1 cellular context compared by ENCODE assay signal in the genomic region with DNA sequence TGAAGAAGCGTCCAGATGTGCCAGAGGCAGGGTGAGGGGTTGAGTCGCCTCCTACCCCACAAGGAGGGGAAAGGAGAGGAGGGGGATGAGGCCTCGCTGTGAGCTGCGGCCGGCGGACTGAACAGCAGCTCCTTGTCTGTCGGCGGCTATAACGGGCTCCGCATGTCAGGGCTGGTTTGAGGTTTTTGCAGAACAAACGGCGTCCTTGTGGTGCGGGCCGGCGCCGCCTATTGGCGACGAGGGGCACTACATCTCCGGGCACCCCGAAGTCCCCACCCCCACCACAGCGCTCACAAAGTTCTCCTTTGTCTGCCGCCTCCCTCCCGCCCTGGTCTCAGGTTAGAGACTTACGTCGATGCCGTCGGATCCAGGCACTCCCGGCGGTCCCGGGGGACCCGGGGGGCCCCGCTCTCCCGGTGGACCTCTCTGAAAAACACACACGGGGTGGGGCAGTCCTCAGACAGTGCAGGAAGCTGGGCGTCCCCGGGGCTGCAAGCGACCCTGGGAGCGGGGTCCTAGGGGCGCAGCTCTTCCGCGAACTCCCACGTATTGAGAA.
A peak's percentile ranks its signal among the peaks of the same experiment; 100 is the strongest.
TF ChIP-seq lines count a peak whose summit lies in the region.

No MANE protein-coding gene starts in this region.

TF ChIP-seq in HepG2, 621 proteins besides CTCF, POLR2A, EP300 and RAD21 (continued from another document and continues in another):
- TF ChIP-seq ZBTB10 (CRISPR knock-in tag; IDR thresholded peaks at IDR 0.05; ENCODE audit: borderline replicate concordance) = no peak
- TF ChIP-seq ZFP90 (CRISPR knock-in tag; IDR thresholded peaks at IDR 0.05; ENCODE audit: borderline replicate concordance) = 0 out of 2 replicates have a peak, but pooled peaks have one; percentile 12
- no peak for TF ChIP-seq SIX4 (CRISPR knock-in tag; IDR thresholded peaks at IDR 0.05)
- no peak for TF ChIP-seq ZNF136 (CRISPR knock-in tag; IDR thresholded peaks at IDR 0.05; ENCODE audit: low read depth)
- TF ChIP-seq POLR2G (IDR thresholded peaks at IDR 0.05; ENCODE audit: low read depth, low read length) = peak; percentile 84
- TF ChIP-seq, protein P1, sequence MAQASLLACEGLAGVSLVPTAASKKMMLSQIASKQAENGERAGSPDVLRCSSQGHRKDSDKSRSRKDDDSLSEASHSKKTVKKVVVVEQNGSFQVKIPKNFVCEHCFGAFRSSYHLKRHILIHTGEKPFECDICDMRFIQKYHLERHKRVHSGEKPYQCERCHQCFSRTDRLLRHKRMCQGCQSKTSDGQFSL (CRISPR knock-in tag; IDR thresholded peaks at IDR 0.05) = peak; percentile 58; the same call in 1 of the 2 replicates
- TF ChIP-seq ZSCAN31 (CRISPR knock-in tag; IDR thresholded peaks at IDR 0.05; ENCODE audit: low read depth) = peak; percentile 61
- peak; percentile 68 for TF ChIP-seq KAT8 (CRISPR knock-in tag; IDR thresholded peaks at IDR 0.05)
- 0 out of 2 replicates have a peak, but pooled peaks have one; percentile 36 for TF ChIP-seq HOXD1 (CRISPR knock-in tag; IDR thresholded peaks at IDR 0.05)
- TF ChIP-seq, protein P2, sequence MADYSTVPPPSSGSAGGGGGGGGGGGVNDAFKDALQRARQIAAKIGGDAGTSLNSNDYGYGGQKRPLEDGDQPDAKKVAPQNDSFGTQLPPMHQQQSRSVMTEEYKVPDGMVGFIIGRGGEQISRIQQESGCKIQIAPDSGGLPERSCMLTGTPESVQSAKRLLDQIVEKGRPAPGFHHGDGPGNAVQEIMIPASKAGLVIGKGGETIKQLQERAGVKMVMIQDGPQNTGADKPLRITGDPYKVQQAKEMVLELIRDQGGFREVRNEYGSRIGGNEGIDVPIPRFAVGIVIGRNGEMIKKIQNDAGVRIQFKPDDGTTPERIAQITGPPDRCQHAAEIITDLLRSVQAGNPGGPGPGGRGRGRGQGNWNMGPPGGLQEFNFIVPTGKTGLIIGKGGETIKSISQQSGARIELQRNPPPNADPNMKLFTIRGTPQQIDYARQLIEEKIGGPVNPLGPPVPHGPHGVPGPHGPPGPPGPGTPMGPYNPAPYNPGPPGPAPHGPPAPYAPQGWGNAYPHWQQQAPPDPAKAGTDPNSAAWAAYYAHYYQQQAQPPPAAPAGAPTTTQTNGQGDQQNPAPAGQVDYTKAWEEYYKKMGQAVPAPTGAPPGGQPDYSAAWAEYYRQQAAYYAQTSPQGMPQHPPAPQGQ (CRISPR knock-in tag; IDR thresholded peaks at IDR 0.05; ENCODE audit: borderline replicate concordance) = no peak
- TF ChIP-seq ZFP36L1 (CRISPR knock-in tag; IDR thresholded peaks at IDR 0.05) = no peak
- TF ChIP-seq SAP130 (CRISPR knock-in tag; IDR thresholded peaks at IDR 0.05; ENCODE audit: low read depth) = peak; percentile 71
- TF ChIP-seq NCOA2 (CRISPR knock-in tag; IDR thresholded peaks at IDR 0.05) = no peak
- TF ChIP-seq ZNF17 (CRISPR knock-in tag; IDR thresholded peaks at IDR 0.05) = no peak
- no peak for TF ChIP-seq NFE2 (CRISPR knock-in tag; IDR thresholded peaks at IDR 0.05)
- TF ChIP-seq CCDC6 (CRISPR knock-in tag; IDR thresholded peaks at IDR 0.05) = no peak
- TF ChIP-seq ZNF569 (CRISPR knock-in tag; IDR thresholded peaks at IDR 0.05; ENCODE audit: borderline replicate concordance) = no peak
- peak; percentile 60; the same call in 1 of the 2 replicates for TF ChIP-seq POGK (CRISPR knock-in tag; conservative IDR thresholded peaks at IDR 0.05)
- TF ChIP-seq KMT2A (CRISPR knock-in tag; IDR thresholded peaks at IDR 0.05) = peak; percentile 75
- no peak; the same call in 1 of the 2 replicates for TF ChIP-seq ZNF350 (CRISPR knock-in tag; IDR thresholded peaks at IDR 0.05; ENCODE audit: borderline replicate concordance, low read depth)
- peak; percentile 61; the same call in 1 of the 2 replicates for TF ChIP-seq HDAC2 (CRISPR knock-in tag; IDR thresholded peaks at IDR 0.05)
- peak; percentile 34; the same call in 1 of the 2 replicates for TF ChIP-seq ZNF770 (CRISPR knock-in tag; IDR thresholded peaks at IDR 0.05)
- peak in 1 of 2 experiments; percentile 64; a peak in 1 of 4 replicates for TF ChIP-seq KLF16 (CRISPR knock-in tag; IDR thresholded peaks at IDR 0.05)
- no peak for TF ChIP-seq ZNF552 (CRISPR knock-in tag; IDR thresholded peaks at IDR 0.05; ENCODE audit: borderline replicate concordance)
- peak; percentile 40; the same call in 1 of the 2 replicates for TF ChIP-seq SOX5 (CRISPR knock-in tag; IDR thresholded peaks at IDR 0.05; ENCODE audit: borderline replicate concordance)
- 0 out of 2 replicates have a peak, but pooled peaks have one; percentile 25 for TF ChIP-seq ZSCAN25 (CRISPR knock-in tag; IDR thresholded peaks at IDR 0.05)
- peak; percentile 90 for TF ChIP-seq XRCC5 (optimal IDR thresholded peaks at IDR 0.05; ENCODE audit: low read length)
- TF ChIP-seq EHMT2 (IDR thresholded peaks at IDR 0.05; ENCODE audit: borderline replicate concordance, low read depth, low read length) = no peak
- TF ChIP-seq, protein P3, sequence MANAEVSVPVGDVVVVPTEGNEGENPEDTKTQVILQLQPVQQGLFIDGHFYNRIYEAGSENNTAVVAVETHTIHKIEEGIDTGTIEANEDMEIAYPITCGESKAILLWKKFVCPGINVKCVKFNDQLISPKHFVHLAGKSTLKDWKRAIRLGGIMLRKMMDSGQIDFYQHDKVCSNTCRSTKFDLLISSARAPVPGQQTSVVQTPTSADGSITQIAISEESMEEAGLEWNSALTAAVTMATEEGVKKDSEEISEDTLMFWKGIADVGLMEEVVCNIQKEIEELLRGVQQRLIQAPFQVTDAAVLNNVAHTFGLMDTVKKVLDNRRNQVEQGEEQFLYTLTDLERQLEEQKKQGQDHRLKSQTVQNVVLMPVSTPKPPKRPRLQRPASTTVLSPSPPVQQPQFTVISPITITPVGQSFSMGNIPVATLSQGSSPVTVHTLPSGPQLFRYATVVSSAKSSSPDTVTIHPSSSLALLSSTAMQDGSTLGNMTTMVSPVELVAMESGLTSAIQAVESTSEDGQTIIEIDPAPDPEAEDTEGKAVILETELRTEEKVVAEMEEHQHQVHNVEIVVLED (CRISPR knock-in tag; IDR thresholded peaks at IDR 0.05; ENCODE audit: borderline replicate concordance) = 0 out of 2 replicates have a peak, but pooled peaks have one; percentile 36
- 0 out of 2 replicates have a peak, but pooled peaks have one; percentile 20 for TF ChIP-seq ZNF644 (CRISPR knock-in tag; IDR thresholded peaks at IDR 0.05; ENCODE audit: low read depth)
- peak; percentile 62; the same call in 1 of the 2 replicates for TF ChIP-seq THRA (CRISPR knock-in tag; IDR thresholded peaks at IDR 0.05; ENCODE audit: borderline replicate concordance)
- peak; percentile 44; the same call in 1 of the 2 replicates for TF ChIP-seq KMT2B (CRISPR knock-in tag; IDR thresholded peaks at IDR 0.05)
- no peak for TF ChIP-seq RBM22 (optimal IDR thresholded peaks at IDR 0.05; ENCODE audit: low read length)
- TF ChIP-seq PHF20 (CRISPR knock-in tag; IDR thresholded peaks at IDR 0.05) = no peak
- TF ChIP-seq SALL2 (CRISPR knock-in tag; IDR thresholded peaks at IDR 0.05) = no peak; the same call in 1 of the 2 replicates
- no peak for TF ChIP-seq CREBL2 (CRISPR knock-in tag; IDR thresholded peaks at IDR 0.05; ENCODE audit: borderline replicate concordance)
- TF ChIP-seq, protein P4, sequence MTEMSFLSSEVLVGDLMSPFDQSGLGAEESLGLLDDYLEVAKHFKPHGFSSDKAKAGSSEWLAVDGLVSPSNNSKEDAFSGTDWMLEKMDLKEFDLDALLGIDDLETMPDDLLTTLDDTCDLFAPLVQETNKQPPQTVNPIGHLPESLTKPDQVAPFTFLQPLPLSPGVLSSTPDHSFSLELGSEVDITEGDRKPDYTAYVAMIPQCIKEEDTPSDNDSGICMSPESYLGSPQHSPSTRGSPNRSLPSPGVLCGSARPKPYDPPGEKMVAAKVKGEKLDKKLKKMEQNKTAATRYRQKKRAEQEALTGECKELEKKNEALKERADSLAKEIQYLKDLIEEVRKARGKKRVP (CRISPR knock-in tag; IDR thresholded peaks at IDR 0.05) = no peak
- no peak for TF ChIP-seq CEBPB (IDR thresholded peaks at IDR 0.05; ENCODE audit: borderline replicate concordance, low read depth, low read length)
- TF ChIP-seq, protein P5, sequence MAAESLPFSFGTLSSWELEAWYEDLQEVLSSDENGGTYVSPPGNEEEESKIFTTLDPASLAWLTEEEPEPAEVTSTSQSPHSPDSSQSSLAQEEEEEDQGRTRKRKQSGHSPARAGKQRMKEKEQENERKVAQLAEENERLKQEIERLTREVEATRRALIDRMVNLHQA (CRISPR knock-in tag; IDR thresholded peaks at IDR 0.05) = no peak
- TF ChIP-seq, protein P6, sequence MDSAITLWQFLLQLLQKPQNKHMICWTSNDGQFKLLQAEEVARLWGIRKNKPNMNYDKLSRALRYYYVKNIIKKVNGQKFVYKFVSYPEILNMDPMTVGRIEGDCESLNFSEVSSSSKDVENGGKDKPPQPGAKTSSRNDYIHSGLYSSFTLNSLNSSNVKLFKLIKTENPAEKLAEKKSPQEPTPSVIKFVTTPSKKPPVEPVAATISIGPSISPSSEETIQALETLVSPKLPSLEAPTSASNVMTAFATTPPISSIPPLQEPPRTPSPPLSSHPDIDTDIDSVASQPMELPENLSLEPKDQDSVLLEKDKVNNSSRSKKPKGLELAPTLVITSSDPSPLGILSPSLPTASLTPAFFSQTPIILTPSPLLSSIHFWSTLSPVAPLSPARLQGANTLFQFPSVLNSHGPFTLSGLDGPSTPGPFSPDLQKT (CRISPR knock-in tag; IDR thresholded peaks at IDR 0.05; ENCODE audit: borderline replicate concordance) = no peak
- TF ChIP-seq ZNF496 (CRISPR knock-in tag; IDR thresholded peaks at IDR 0.05; ENCODE audit: insufficient replicate concordance) = no peak
- TF ChIP-seq MXI1 (IDR thresholded peaks at IDR 0.05; ENCODE audit: borderline replicate concordance, low read depth, low read length) = peak; percentile 53; the same call in 1 of the 3 replicates
- no peak for TF ChIP-seq CAMTA2 (CRISPR knock-in tag; IDR thresholded peaks at IDR 0.05; ENCODE audit: borderline replicate concordance)
- TF ChIP-seq ZNF766 (CRISPR knock-in tag; IDR thresholded peaks at IDR 0.05; ENCODE audit: borderline replicate concordance) = peak; percentile 76; the same call in 1 of the 2 replicates
- no peak for TF ChIP-seq PLRG1 (conservative IDR thresholded peaks at IDR 0.05)
- 0 out of 2 replicates have a peak, but pooled peaks have one; percentile 45 for TF ChIP-seq SMAD3 (CRISPR knock-in tag; IDR thresholded peaks at IDR 0.05)
- TF ChIP-seq MAFF (IDR thresholded peaks at IDR 0.05; ENCODE audit: low read depth, low read length) = no peak
- TF ChIP-seq SNAI1 (CRISPR knock-in tag; IDR thresholded peaks at IDR 0.05; ENCODE audit: borderline replicate concordance) = no peak
- TF ChIP-seq ZNF484 (CRISPR knock-in tag; IDR thresholded peaks at IDR 0.05; ENCODE audit: borderline replicate concordance, low read depth) = no peak
- no peak for TF ChIP-seq MTA1 (CRISPR knock-in tag; IDR thresholded peaks at IDR 0.05; ENCODE audit: borderline replicate concordance)
- no peak for TF ChIP-seq ZNF543 (CRISPR knock-in tag; IDR thresholded peaks at IDR 0.05)
